1 cellular context compared by ENCODE assay signal in genomic region chr2:182867411-182868048, GRCh38.
TF ChIP-seq lines count a peak whose summit lies in the region.

No MANE protein-coding gene starts in this region.

TF ChIP-seq in WTC11, 78 proteins besides CTCF, POLR2A, EP300 and RAD21 (continued from another document):
- no peak for TF ChIP-seq NR1H2 (CRISPR knock-in tag; IDR thresholded peaks at IDR 0.05)
